Comparison of ENCODE assay signal across 8 cellular contexts in genomic region chr14:67358914-67359313, GRCh38. TPM values are rescaled to one million over a fixed set of nuclear protein-coding genes. Genes with fewer than 3 reads are reported as not detected.
A peak's percentile ranks its signal among the peaks of the same experiment; 100 is the strongest.
DNase-seq lines count a peak whose midpoint lies in the region; ATAC-seq and TF ChIP-seq lines count a peak whose summit lies in the region.

No MANE protein-coding gene starts in this region.

- POLR2A ChIA-PET in CD8-positive, alpha-beta T cell (lab: Charles Lee), result interaction anchor here (0.9 to 1.3 kb wide), 5 partner anchors 8 to 337 kb away, joined by 3 to 8 read pairs (median 4); partner anchors contain the start of genes PALS1 and RDH11

- H3K9me3 Mint-ChIP-seq in CD8-positive, alpha-beta T cell, result no peaks in the 10 kb centered on the region
- H3K9me3 Mint-ChIP-seq in IgD-negative memory B cell (no peaks in the 10 kb centered on the region), mesothelial cell of epicardium (no peaks in the 10 kb centered on the region)

- DNase-seq in CD8-positive, alpha-beta T cell, result no peak
- DNase-seq in breast epithelium (ENCODE audit: low spot score in 2 of 2) (no peak), mesothelial cell of epicardium (ENCODE audit: low spot score in 2 of 2, unreplicated experiment in 2 of 2) (no peak), OCI-M2 (lab: John Stamatoyannopoulos, UW; ENCODE audit: unreplicated experiment) (no peak), NCI-H2029 (lab: John Stamatoyannopoulos, UW) (no peak), GOT3 (lab: John Stamatoyannopoulos, UW) (no peak), NCI-H2029 treated with DMSO at 0.1 percent for 48 hours (lab: John Stamatoyannopoulos, UW) (no peak)

- peak overlapping the region; percentile 83 for H3K27ac ChIP-seq in CD8-positive, alpha-beta T cell (ENCODE audit: low read depth, low read length)
- peak overlapping the region; percentile 90 to 96 for H3K27ac ChIP-seq in breast epithelium

- no peaks in the 10 kb centered on the region for H3K27me3 ChIP-seq in CD8-positive, alpha-beta T cell (ENCODE audit: insufficient read depth, low read length)
- no peaks in the 10 kb centered on the region for H3K27me3 ChIP-seq in breast epithelium

- peak overlapping the region; percentile 97 for H3K27ac Mint-ChIP-seq in CD8-positive, alpha-beta T cell
- H3K27ac Mint-ChIP-seq in IgD-negative memory B cell (peak overlapping the region; percentile 96 to 98 (median 98)), mesothelial cell of epicardium (peak overlapping the region; percentile 99)

- peak overlapping the region; percentile 79 for H3K4me3 ChIP-seq in CD8-positive, alpha-beta T cell (ENCODE audit: low read depth, low read length)
- peak overlapping the region; percentile 65 to 82 (median 80) for H3K4me3 ChIP-seq in breast epithelium

- ATAC-seq in CD8-positive, alpha-beta T cell, result no peak

- H3K9me3 ChIP-seq in CD8-positive, alpha-beta T cell (ENCODE audit: low read length), result no peaks in the 10 kb centered on the region
- H3K9me3 ChIP-seq in breast epithelium, result no peaks in the 10 kb centered on the region

- no peaks in the 10 kb centered on the region for H3K36me3 ChIP-seq in CD8-positive, alpha-beta T cell (ENCODE audit: insufficient read depth, low read length)
- H3K36me3 ChIP-seq in breast epithelium, result no peaks in the 10 kb centered on the region

- H3K4me1 ChIP-seq in CD8-positive, alpha-beta T cell (ENCODE audit: insufficient read depth, low read length), result peaks cover 29% of the 10 kb centered on the region
- H3K4me1 ChIP-seq in breast epithelium, result peaks cover 3 to 12% of the 10 kb centered on the region in 2 donors

- CTCF ChIA-PET in CD8-positive, alpha-beta T cell (lab: Charles Lee), result interaction anchor here (1.2 to 1.4 kb wide), 2 partner anchors 10 to 24 kb away, joined by 3 to 5 read pairs; no protein-coding TSS in a partner anchor

- no peak for TF ChIP-seq POLR2A in breast epithelium (IDR thresholded peaks at IDR 0.05)

- H3K4me3 Mint-ChIP-seq in CD8-positive, alpha-beta T cell, result peak overlapping the region; percentile 99
- H3K4me3 Mint-ChIP-seq in IgD-negative memory B cell (peak overlapping the region; percentile 93 to 99 (median 98)), mesothelial cell of epicardium (peak overlapping the region; percentile 98)

- peaks cover 75% of the 10 kb centered on the region for H3K4me1 Mint-ChIP-seq in CD8-positive, alpha-beta T cell (ENCODE audit: low read depth)
- H3K4me1 Mint-ChIP-seq in IgD-negative memory B cell, result peaks cover 34 to 51% (median 34%) of the 10 kb centered on the region in 3 donors
- peaks cover 35% of the 10 kb centered on the region for H3K4me1 Mint-ChIP-seq in mesothelial cell of epicardium

- intact Hi-C loops in CD8-positive, alpha-beta T cell (cut with DNase I, micrococcal nuclease), result loop anchor here (1.0 to 10.0 kb wide), 6 partner anchors 118 to 854 kb away; partner anchors contain the start of genes ARG2 (in 1 of the 2), GPHN (in 1 of the 2) and PALS1 (in 1 of the 2)
- intact Hi-C loops in breast epithelium (cut with DNase I; ENCODE audit: low total_unique reads), result no loop called here

- H3K27me3 Mint-ChIP-seq in CD8-positive, alpha-beta T cell (ENCODE audit: low read depth), result no peaks in the 10 kb centered on the region
- H3K27me3 Mint-ChIP-seq in IgD-negative memory B cell (no peaks in the 10 kb centered on the region), mesothelial cell of epicardium (ENCODE audit: low read depth) (no peaks in the 10 kb centered on the region)

- peaks cover 28% of the 10 kb centered on the region for H3K36me3 Mint-ChIP-seq in CD8-positive, alpha-beta T cell
- H3K36me3 Mint-ChIP-seq in IgD-negative memory B cell, result peaks cover 4% of the 10 kb centered on the region
- H3K36me3 Mint-ChIP-seq in mesothelial cell of epicardium, result no peaks in the 10 kb centered on the region

- TF ChIP-seq CTCF in CD8-positive, alpha-beta T cell (IDR thresholded peaks at IDR 0.05), result no peak
- TF ChIP-seq CTCF in breast epithelium (IDR thresholded peaks at IDR 0.05), result no peak
- no peak for TF ChIP-seq CTCF in mesothelial cell of epicardium (IDR thresholded peaks at IDR 0.05; ENCODE audit: unreplicated experiment)

RNA-seq across cellular contexts. Expression of gene ATP6V1D, which starts 0.7 kb away (rescaled TPM):
- total RNA-seq in CD8-positive, alpha-beta T cell, result 10 to 100 TPM; 30.1 to 34.2 TPM
- polyA plus RNA-seq in IgD-negative memory B cell, result 38.1 TPM
- total RNA-seq in breast epithelium (100 to 1,000 TPM in 1 of 3 donors, 10 to 100 TPM in 2; 58.0 to 102 (median 75.2) TPM), mesothelial cell of epicardium (41.7 to 45.2 TPM (median 41.9 TPM) in 3 replicates)

RNA-seq across cellular contexts. Expression of gene EIF2S1, which starts 1.2 kb away (rescaled TPM):
- total RNA-seq in CD8-positive, alpha-beta T cell, result 10 to 100 TPM; 29.4 to 34.4 TPM
- 124 TPM for polyA plus RNA-seq in IgD-negative memory B cell
- total RNA-seq in breast epithelium, result 100 to 1,000 TPM in 1 of 3 donors, 10 to 100 TPM in 2; 63.9 to 107 (median 89.4) TPM
- total RNA-seq in mesothelial cell of epicardium, result 52.6 to 55.4 TPM (median 54.7 TPM) in 3 replicates

RNA-seq across cellular contexts. Expression of gene PLEK2, which starts 53.1 kb away (rescaled TPM):
- not detected for total RNA-seq in CD8-positive, alpha-beta T cell
- not detected for polyA plus RNA-seq in IgD-negative memory B cell
- total RNA-seq in breast epithelium (1 to 10 TPM in 2 of 3 donors, not detected in 1; 3.4 to 5.2 TPM), mesothelial cell of epicardium (0.95 TPM in 1 of 3 replicates, not detected in the others)
